Comparison of ENCODE assay signal across 8 cellular contexts in the genomic region with DNA sequence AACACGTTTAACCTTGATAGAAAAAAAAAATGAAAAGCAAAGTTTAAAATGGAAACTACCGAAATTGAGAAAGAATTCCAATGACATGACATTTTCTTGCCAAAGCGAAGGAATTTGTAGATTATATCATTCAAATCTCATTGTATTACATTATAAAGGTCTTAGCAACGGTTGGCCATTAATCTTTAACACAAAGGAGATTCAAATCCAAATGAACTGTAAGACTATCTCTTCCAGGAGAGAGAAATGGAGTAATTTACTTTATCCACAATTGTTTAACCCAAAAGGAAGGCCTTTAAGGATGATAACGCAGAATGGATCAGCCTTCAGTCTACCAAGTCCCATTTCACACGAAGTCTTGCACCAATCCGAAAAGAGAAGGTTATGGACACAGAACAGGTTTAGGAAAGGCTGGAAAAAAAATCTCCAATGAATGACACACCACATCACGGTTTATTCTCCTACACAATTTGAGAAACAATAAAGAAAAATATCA. TPM values are rescaled to one million over a fixed set of nuclear protein-coding genes. Genes with fewer than 3 reads are reported as not detected.
A peak's percentile ranks its signal among the peaks of the same experiment; 100 is the strongest.
DNase-seq lines count a peak whose midpoint lies in the region; ATAC-seq and TF ChIP-seq lines count a peak whose summit lies in the region.

No MANE protein-coding gene starts in this region.

- peaks cover 37% of the 10 kb centered on the region for H3K4me1 ChIP-seq in ACC112 (ENCODE audit: control insufficient read depth, insufficient read depth, low read length, unreplicated experiment)
- H3K4me1 ChIP-seq in HCT116 (ENCODE audit: control insufficient read depth in 1 of 2, insufficient read depth in 2 of 2, low read length in 2 of 2), result peaks cover 28 to 40% of the 10 kb centered on the region in 2 experiments
- peaks cover 31% of the 10 kb centered on the region for H3K4me1 ChIP-seq in lower lobe of right lung

- peak overlapping the region; percentile 86 for H3K9ac ChIP-seq in HCT116 (ENCODE audit: low read length)

- BruUV-seq in HCT116 (replicated peaks; lab: Mats Ljungman, UMichigan), result no TSS peak

- in situ Hi-C loops in astrocyte of the spinal cord (cut with HindIII; ENCODE audit: low sequenced_read_pairs), result no loop called here

- POLR2A ChIA-PET in HCT116 (lab: Charles Lee), result no interaction called here

- peak overlapping the region; percentile 79 for H3K4me2 ChIP-seq in HCT116 (ENCODE audit: low read length)

- DNase-seq in HCT116 (ENCODE audit: low read depth, low spot score), result no peak
- peak; percentile 55 for DNase-seq in astrocyte of the spinal cord (ENCODE audit: low read depth, low spot score)
- DNase-seq in lower lobe of right lung, result no peak
- no peak for DNase-seq in activated CD4-positive, CD25-positive, alpha-beta regulatory T cell treated with anti-CD3 and anti-CD28 coated beads, Interleukin-2, amount 50 U/mL, for 72 hours
- DNase-seq in KG1 (lab: John Stamatoyannopoulos, UW), result no peak

- no peaks in the 10 kb centered on the region for H3K9me3 ChIP-seq in HCT116 (ENCODE audit: control insufficient read depth in 1 of 2, insufficient read depth in 1 of 2, low read depth in 1 of 2, low read length in 2 of 2)
- no peaks in the 10 kb centered on the region for H3K9me3 ChIP-seq in lower lobe of right lung

- H4K20me1 ChIP-seq in HCT116 (ENCODE audit: insufficient read depth), result no peaks in the 10 kb centered on the region

- intact Hi-C loops in HCT116 (cut with micrococcal nuclease), result loop anchor here (10.0 kb wide), 1 partner anchor 97 kb away; no protein-coding TSS in a partner anchor
- intact Hi-C loops in lower lobe of right lung (cut with DNase I), result no loop called here

- no peaks in the 10 kb centered on the region for H3K27me3 ChIP-seq in ACC112 (ENCODE audit: insufficient read depth, low read length)
- H3K27me3 ChIP-seq in HCT116 (ENCODE audit: insufficient read depth, low read length), result no peaks in the 10 kb centered on the region
- no peaks in the 10 kb centered on the region for H3K27me3 ChIP-seq in lower lobe of right lung (ENCODE audit: low read depth)

- H2AFZ ChIP-seq in ACC112 (ENCODE audit: low read length, unreplicated experiment) (no peak overlapping the region), HCT116 (ENCODE audit: low read depth, low read length, poor library complexity, severe bottlenecking) (no peak overlapping the region)

- no peak for TF ChIP-seq RAD21 in HCT116 (IDR thresholded peaks at IDR 0.05; ENCODE audit: low read depth)

- H3K27ac ChIP-seq in ACC112 (ENCODE audit: low read depth, low read length) (peak overlapping the region; percentile 85), HCT116 (ENCODE audit: low read depth, low read length) (no peak overlapping the region; the same call in 1 of the 2 replicates), lower lobe of right lung (peak overlapping the region; percentile 91)

- RAD21 ChIA-PET in HCT116 (lab: Charles Lee; ENCODE audit: low non-redundant PET in 1 of 2, low total read pairs in 2 of 2, uncharacterized antibody in 2 of 2, unreplicated experiment in 2 of 2), result no interaction called here

- CTCF ChIA-PET in HCT116 (lab: Charles Lee), result no interaction called here

- TF ChIP-seq CTCF in HCT116 (IDR thresholded peaks at IDR 0.05 in 2 of 3, conservative IDR thresholded peaks at IDR 0.05 in 1 of 3; ENCODE audit: borderline replicate concordance in 1 of 3, insufficient read depth in 1 of 3, low read depth in 2 of 3, low read length in 2 of 3) (no peak), astrocyte of the spinal cord (IDR thresholded peaks at IDR 0.05; ENCODE audit: low read depth, low read length) (no peak), lower lobe of right lung (IDR thresholded peaks at IDR 0.05) (no peak)

- no peaks in the 10 kb centered on the region for H3K9me2 ChIP-seq in HCT116 (ENCODE audit: insufficient read depth)

- ATAC-seq in HCT116 (no peak), lower lobe of right lung (no peak), GM21825 (IDR thresholded peaks at IDR 0.05; ENCODE audit: unreplicated experiment) (no peak), GM18867 (IDR thresholded peaks at IDR 0.05; ENCODE audit: unreplicated experiment) (no peak)

- TF ChIP-seq POLR2A in HCT116 (IDR thresholded peaks at IDR 0.05; ENCODE audit: borderline replicate concordance, extremely low read depth, insufficient read depth, insufficient read length), result no peak

- H3K36me3 ChIP-seq in ACC112 (ENCODE audit: insufficient read depth, low read length) (no peaks in the 10 kb centered on the region), HCT116 (ENCODE audit: control insufficient read depth in 1 of 2, insufficient read depth in 2 of 2, low read length in 2 of 2) (no peaks in the 10 kb centered on the region), lower lobe of right lung (no peaks in the 10 kb centered on the region)

- H3K4me3 ChIP-seq in ACC112 (ENCODE audit: low read depth, low read length), result peak overlapping the region; percentile 98
- peak overlapping the region; percentile 54 to 75 for H3K4me3 ChIP-seq in HCT116 (replicated peaks in 1 of 2; ENCODE audit: low read depth in 1 of 2, low read length in 2 of 2)
- H3K4me3 ChIP-seq in astrocyte of the spinal cord (ENCODE audit: low read depth, low read length), result peak overlapping the region; percentile 92
- H3K4me3 ChIP-seq in lower lobe of right lung, result peak overlapping the region; percentile 82

- H3K79me2 ChIP-seq in ACC112 (ENCODE audit: control insufficient read depth, insufficient read depth, low read length, unreplicated experiment) (peaks cover 66% of the 10 kb centered on the region), HCT116 (ENCODE audit: insufficient read depth, low read length) (peaks cover 60% of the 10 kb centered on the region)

TF ChIP-seq in HCT116, 20 proteins besides CTCF, POLR2A, EP300 and RAD21:
- TF ChIP-seq POLR2AphosphoS5 (IDR thresholded peaks at IDR 0.05; ENCODE audit: low read depth, low read length) (no peak), SP1 (IDR thresholded peaks at IDR 0.05; ENCODE audit: low read depth) (no peak), CEBPB (IDR thresholded peaks at IDR 0.05; ENCODE audit: low read depth) (no peak), TCF7L2 (IDR thresholded peaks at IDR 0.05; ENCODE audit: borderline replicate concordance, extremely low read depth, insufficient read depth, insufficient read length) (no peak), SIN3A (IDR thresholded peaks at IDR 0.05; ENCODE audit: low read depth) (no peak), FOSL1 (IDR thresholded peaks at IDR 0.05; ENCODE audit: low read depth) (no peak), ZNF274 (IDR thresholded peaks at IDR 0.05; ENCODE audit: low read depth, low read length) (no peak), JUND (IDR thresholded peaks at IDR 0.05) (no peak), YY1 (IDR thresholded peaks at IDR 0.05; ENCODE audit: extremely low read depth, insufficient replicate concordance, low read depth, low read length) (no peak), SRF (IDR thresholded peaks at IDR 0.05; ENCODE audit: low read depth) (no peak), CBX3 (IDR thresholded peaks at IDR 0.05; ENCODE audit: low read depth) (no peak)
- TF ChIP-seq, protein P1, sequence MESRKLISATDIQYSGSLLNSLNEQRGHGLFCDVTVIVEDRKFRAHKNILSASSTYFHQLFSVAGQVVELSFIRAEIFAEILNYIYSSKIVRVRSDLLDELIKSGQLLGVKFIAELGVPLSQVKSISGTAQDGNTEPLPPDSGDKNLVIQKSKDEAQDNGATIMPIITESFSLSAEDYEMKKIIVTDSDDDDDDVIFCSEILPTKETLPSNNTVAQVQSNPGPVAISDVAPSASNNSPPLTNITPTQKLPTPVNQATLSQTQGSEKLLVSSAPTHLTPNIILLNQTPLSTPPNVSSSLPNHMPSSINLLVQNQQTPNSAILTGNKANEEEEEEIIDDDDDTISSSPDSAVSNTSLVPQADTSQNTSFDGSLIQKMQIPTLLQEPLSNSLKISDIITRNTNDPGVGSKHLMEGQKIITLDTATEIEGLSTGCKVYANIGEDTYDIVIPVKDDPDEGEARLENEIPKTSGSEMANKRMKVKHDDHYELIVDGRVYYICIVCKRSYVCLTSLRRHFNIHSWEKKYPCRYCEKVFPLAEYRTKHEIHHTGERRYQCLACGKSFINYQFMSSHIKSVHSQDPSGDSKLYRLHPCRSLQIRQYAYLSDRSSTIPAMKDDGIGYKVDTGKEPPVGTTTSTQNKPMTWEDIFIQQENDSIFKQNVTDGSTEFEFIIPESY (IDR thresholded peaks at IDR 0.05; ENCODE audit: extremely low read depth, insufficient replicate concordance, low read length), result no peak
- TF ChIP-seq, protein P2, sequence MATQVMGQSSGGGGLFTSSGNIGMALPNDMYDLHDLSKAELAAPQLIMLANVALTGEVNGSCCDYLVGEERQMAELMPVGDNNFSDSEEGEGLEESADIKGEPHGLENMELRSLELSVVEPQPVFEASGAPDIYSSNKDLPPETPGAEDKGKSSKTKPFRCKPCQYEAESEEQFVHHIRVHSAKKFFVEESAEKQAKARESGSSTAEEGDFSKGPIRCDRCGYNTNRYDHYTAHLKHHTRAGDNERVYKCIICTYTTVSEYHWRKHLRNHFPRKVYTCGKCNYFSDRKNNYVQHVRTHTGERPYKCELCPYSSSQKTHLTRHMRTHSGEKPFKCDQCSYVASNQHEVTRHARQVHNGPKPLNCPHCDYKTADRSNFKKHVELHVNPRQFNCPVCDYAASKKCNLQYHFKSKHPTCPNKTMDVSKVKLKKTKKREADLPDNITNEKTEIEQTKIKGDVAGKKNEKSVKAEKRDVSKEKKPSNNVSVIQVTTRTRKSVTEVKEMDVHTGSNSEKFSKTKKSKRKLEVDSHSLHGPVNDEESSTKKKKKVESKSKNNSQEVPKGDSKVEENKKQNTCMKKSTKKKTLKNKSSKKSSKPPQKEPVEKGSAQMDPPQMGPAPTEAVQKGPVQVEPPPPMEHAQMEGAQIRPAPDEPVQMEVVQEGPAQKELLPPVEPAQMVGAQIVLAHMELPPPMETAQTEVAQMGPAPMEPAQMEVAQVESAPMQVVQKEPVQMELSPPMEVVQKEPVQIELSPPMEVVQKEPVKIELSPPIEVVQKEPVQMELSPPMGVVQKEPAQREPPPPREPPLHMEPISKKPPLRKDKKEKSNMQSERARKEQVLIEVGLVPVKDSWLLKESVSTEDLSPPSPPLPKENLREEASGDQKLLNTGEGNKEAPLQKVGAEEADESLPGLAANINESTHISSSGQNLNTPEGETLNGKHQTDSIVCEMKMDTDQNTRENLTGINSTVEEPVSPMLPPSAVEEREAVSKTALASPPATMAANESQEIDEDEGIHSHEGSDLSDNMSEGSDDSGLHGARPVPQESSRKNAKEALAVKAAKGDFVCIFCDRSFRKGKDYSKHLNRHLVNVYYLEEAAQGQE (IDR thresholded peaks at IDR 0.05; ENCODE audit: low read depth), result no peak
- TF ChIP-seq, protein P3, sequence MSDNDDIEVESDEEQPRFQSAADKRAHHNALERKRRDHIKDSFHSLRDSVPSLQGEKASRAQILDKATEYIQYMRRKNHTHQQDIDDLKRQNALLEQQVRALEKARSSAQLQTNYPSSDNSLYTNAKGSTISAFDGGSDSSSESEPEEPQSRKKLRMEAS (IDR thresholded peaks at IDR 0.05), result no peak

RNA-seq across cellular contexts. Expression of a gene that starts 1.5 kb away (rescaled TPM):
- total RNA-seq in HCT116 (2021; ENCODE audit: unreplicated experiment) (100 TPM), lower lobe of right lung (51.4 TPM)
- 39.7 and 44.9 TPM in 2 replicates for polyA plus RNA-seq in HCT116 (2012)
